Comparison of ENCODE assay signal across 1 cellular context in genomic region chr5:172144291-172144815, GRCh38.
TF ChIP-seq lines count a peak whose summit lies in the region.

No MANE protein-coding gene starts in this region.

TF ChIP-seq in K562, 482 proteins besides CTCF, POLR2A, EP300 and RAD21 (continued from another document and continues in another):
- TF ChIP-seq MYC (IDR thresholded peaks at IDR 0.05; ENCODE audit: low read depth, low read length), result peak; percentile 49; the same call in 1 of the 2 replicates
- TF ChIP-seq MYC (CRISPR knock-in tag; IDR thresholded peaks at IDR 0.05; ENCODE audit: borderline replicate concordance, low read depth), result no peak
- peak; percentile 69 for TF ChIP-seq SOX6 (IDR thresholded peaks at IDR 0.05)
- TF ChIP-seq CBFA2T2 (conservative IDR thresholded peaks at IDR 0.05), result peak; percentile 74
- no peak for TF ChIP-seq ATF1 (CRISPR knock-in tag; IDR thresholded peaks at IDR 0.05)
- 0 out of 2 replicates have a peak, but pooled peaks have one; percentile 28 for TF ChIP-seq ATF1 (tag; IDR thresholded peaks at IDR 0.05)
- TF ChIP-seq ZFP91 (CRISPR knock-in tag; IDR thresholded peaks at IDR 0.05), result no peak
- TF ChIP-seq CBX1 (IDR thresholded peaks at IDR 0.05; ENCODE audit: low read depth), result 0 out of 2 replicates have a peak, but pooled peaks have one; percentile 22
- TF ChIP-seq TCF3 (CRISPR knock-in tag; IDR thresholded peaks at IDR 0.05), result peak; percentile 78
- peak; percentile 44 for TF ChIP-seq RBFOX2 (IDR thresholded peaks at IDR 0.05; ENCODE audit: low read depth, low read length)
- peak; percentile 76 for TF ChIP-seq TEAD4 (IDR thresholded peaks at IDR 0.05; ENCODE audit: low read length)
- TF ChIP-seq TEAD4 (CRISPR knock-in tag; IDR thresholded peaks at IDR 0.05; ENCODE audit: borderline replicate concordance), result no peak
- peak; percentile 71 for TF ChIP-seq TAL1 (IDR thresholded peaks at IDR 0.05)
- TF ChIP-seq CXXC5 (CRISPR knock-in tag; IDR thresholded peaks at IDR 0.05), result peak; percentile 62
- TF ChIP-seq MGA (IDR thresholded peaks at IDR 0.05), result 0 out of 2 replicates have a peak, but pooled peaks have one; percentile 11
- peak; percentile 98 for TF ChIP-seq ZNF239 (CRISPR knock-in tag; IDR thresholded peaks at IDR 0.05)
- TF ChIP-seq SREBF2 (CRISPR knock-in tag; IDR thresholded peaks at IDR 0.05), result no peak
- peak; percentile 34 for TF ChIP-seq PRDM10 (IDR thresholded peaks at IDR 0.05; ENCODE audit: partially characterized antibody)
- TF ChIP-seq HDAC1 (IDR thresholded peaks at IDR 0.05), result peak in 1 of 2 experiments; percentile 29; a peak in 1 of 4 replicates
- peak; percentile 17; the same call in 1 of the 2 replicates for TF ChIP-seq BCOR (IDR thresholded peaks at IDR 0.05)
- TF ChIP-seq RCOR1 (IDR thresholded peaks at IDR 0.05; ENCODE audit: borderline replicate concordance in 1 of 2, low read depth in 2 of 2, low read length in 2 of 2), result peak in 1 of 2 experiments; percentile 84; a peak in 3 of 4 replicates
- peak; percentile 87 for TF ChIP-seq SMARCA5 (IDR thresholded peaks at IDR 0.05)
- TF ChIP-seq NFE2L1 (tag; IDR thresholded peaks at IDR 0.05; ENCODE audit: borderline replicate concordance, low read depth), result no peak
- 0 out of 2 replicates have a peak, but pooled peaks have one; percentile 38 for TF ChIP-seq ARID4B (CRISPR knock-in tag; IDR thresholded peaks at IDR 0.05)
- TF ChIP-seq E2F5 (CRISPR knock-in tag; IDR thresholded peaks at IDR 0.05), result no peak
- peak in 1 of 2 experiments; percentile 64; a peak in 1 of 4 replicates for TF ChIP-seq TBL1XR1 (IDR thresholded peaks at IDR 0.05; ENCODE audit: low read length in 2 of 2)
- peak; percentile 17 for TF ChIP-seq TBP (optimal IDR thresholded peaks at IDR 0.05; ENCODE audit: low read depth, low read length)
- peak; percentile 29; the same call in 1 of the 2 replicates for TF ChIP-seq MTA3 (IDR thresholded peaks at IDR 0.05; ENCODE audit: borderline replicate concordance)
- TF ChIP-seq NR2C1 (IDR thresholded peaks at IDR 0.05), result no peak
- TF ChIP-seq NR2C1 (tag; IDR thresholded peaks at IDR 0.05), result peak; percentile 16; the same call in 1 of the 2 replicates
- TF ChIP-seq ZKSCAN3 (CRISPR knock-in tag; IDR thresholded peaks at IDR 0.05), result no peak
- no peak for TF ChIP-seq ZNF655 (CRISPR knock-in tag; IDR thresholded peaks at IDR 0.05)
- TF ChIP-seq MYNN (IDR thresholded peaks at IDR 0.05), result 0 out of 2 replicates have a peak, but pooled peaks have one; percentile 26
- no peak for TF ChIP-seq MYNN (CRISPR knock-in tag; IDR thresholded peaks at IDR 0.05)
- no peak for TF ChIP-seq ZNF444 (CRISPR knock-in tag; IDR thresholded peaks at IDR 0.05)
- peak; percentile 30; the same call in 1 of the 2 replicates for TF ChIP-seq MAX (CRISPR knock-in tag; IDR thresholded peaks at IDR 0.05)
- TF ChIP-seq FOXA3 (CRISPR knock-in tag; conservative IDR thresholded peaks at IDR 0.05 in 1 of 2, IDR thresholded peaks at IDR 0.05 in 1 of 2), result peak; percentile 45 to 56; a peak in 2 of 4 replicates
